In genomic region chr19:15810335-15810734, GRCh38 we compare ENCODE assay signal across 1 cellular context.
TF ChIP-seq lines count a peak whose summit lies in the region.

No MANE protein-coding gene starts in this region.

TF ChIP-seq in GM12878, 131 proteins besides CTCF, POLR2A, EP300 and RAD21 (continued from another document):
- no peak for TF ChIP-seq BCLAF1 (IDR thresholded peaks at IDR 0.05)
- no peak for TF ChIP-seq ZNF592 (IDR thresholded peaks at IDR 0.05)
- TF ChIP-seq REST (IDR thresholded peaks at IDR 0.05; ENCODE audit: low read depth, low read length): no peak
- no peak for TF ChIP-seq FOS (IDR thresholded peaks at IDR 0.05; ENCODE audit: borderline replicate concordance, extremely low read depth, insufficient read length)
- no peak for TF ChIP-seq YBX1 (IDR thresholded peaks at IDR 0.05)
- TF ChIP-seq BCL11A (IDR thresholded peaks at IDR 0.05; ENCODE audit: low read depth, low read length): no peak
- no peak for TF ChIP-seq MTA3 (IDR thresholded peaks at IDR 0.05; ENCODE audit: borderline replicate concordance, low read length)
- no peak for TF ChIP-seq TCF12 (IDR thresholded peaks at IDR 0.05; ENCODE audit: low read depth, low read length)
- no peak for TF ChIP-seq HDAC6 (IDR thresholded peaks at IDR 0.05; ENCODE audit: unreplicated experiment)
